Comparison of ENCODE assay signal across 9 cellular contexts in genomic region chr2:43192039-43192438, GRCh38. TPM values are rescaled to one million over a fixed set of nuclear protein-coding genes. Genes with fewer than 3 reads are reported as not detected.
DNase-seq lines count a peak whose midpoint lies in the region; ATAC-seq, FAIRE-seq and TF ChIP-seq lines count a peak whose summit lies in the region.
"Had no signal": no experiment of that assay in that cellular context is flagged by ENCODE, and none has a peak within 500 bp of the region (broad histone marks: within the 10 kb centered on the region; RNA-seq: fewer than 3 reads in every experiment).

No MANE protein-coding gene starts in this region.

- dilution Hi-C loops in keratinocyte (cut with MboI; ENCODE audit: extremely low pct_ligation_motif_present, low sequenced_read_pairs), result no loop called here

- H2AFZ ChIP-seq in HCT116 (ENCODE audit: low read depth, low read length, poor library complexity, severe bottlenecking) (no peak overlapping the region), keratinocyte (ENCODE audit: control insufficient read depth, low read length) (no peak overlapping the region)

- no peaks in the 10 kb centered on the region for H3K9me2 ChIP-seq in HCT116 (ENCODE audit: insufficient read depth)

- POLR2A ChIA-PET in CD8-positive, alpha-beta T cell (lab: Charles Lee), result interaction anchor here (1.1 to 8.1 kb wide), 10 partner anchors 12 to 57 kb away, joined by 3 to 143 read pairs (median 5); no protein-coding TSS in a partner anchor
- POLR2A ChIA-PET in HCT116 (lab: Charles Lee), result no interaction called here

- no TSS peak for BruUV-seq in HCT116 (replicated peaks; lab: Mats Ljungman, UMichigan)

- CTCF ChIA-PET in CD8-positive, alpha-beta T cell (lab: Charles Lee), result interaction anchor here (1.1 to 4.2 kb wide), 12 partner anchors 10 to 36 kb away, joined by 3 to 21 read pairs (median 8); no protein-coding TSS in a partner anchor
- CTCF ChIA-PET in HCT116 (lab: Charles Lee), result no interaction called here

- FAIRE-seq in keratinocyte (lab: Jason Lieb, UNC) (no peak), frontal cortex (lab: Jason Lieb, UNC) (no peak)

- TF ChIP-seq POLR2A in HCT116 (IDR thresholded peaks at IDR 0.05; ENCODE audit: borderline replicate concordance, extremely low read depth, insufficient read depth, insufficient read length), result no peak

- no peak overlapping the region for H3K4me3 ChIP-seq in CD8-positive, alpha-beta T cell (ENCODE audit: low read depth, low read length)
- no peak overlapping the region for H3K4me3 ChIP-seq in HCT116 (replicated peaks in 1 of 2; ENCODE audit: low read depth in 1 of 2, low read length in 2 of 2)
- no peak overlapping the region for H3K4me3 ChIP-seq in keratinocyte (ENCODE audit: control insufficient read depth in 2 of 3, extremely low read depth in 1 of 3, insufficient read depth in 2 of 3, low read depth in 1 of 3, low read length in 3 of 3)

- H3K9me3 ChIP-seq in CD8-positive, alpha-beta T cell (ENCODE audit: low read length), result no peaks in the 10 kb centered on the region
- H3K9me3 ChIP-seq in HCT116 (ENCODE audit: control insufficient read depth in 1 of 2, insufficient read depth in 1 of 2, low read depth in 1 of 2, low read length in 2 of 2) (no peaks in the 10 kb centered on the region), keratinocyte (ENCODE audit: control insufficient read depth, low read depth, low read length) (no peaks in the 10 kb centered on the region)

- H3K36me3 ChIP-seq in CD8-positive, alpha-beta T cell (ENCODE audit: insufficient read depth, low read length), result no peaks in the 10 kb centered on the region
- H3K36me3 ChIP-seq in HCT116 (ENCODE audit: control insufficient read depth in 1 of 2, insufficient read depth in 2 of 2, low read length in 2 of 2) (no peaks in the 10 kb centered on the region), keratinocyte (ENCODE audit: control insufficient read depth in 2 of 2, extremely low read depth in 1 of 2, insufficient read depth in 2 of 2, low read length in 2 of 2) (no peaks in the 10 kb centered on the region)

- H3K4me2 ChIP-seq in HCT116 (ENCODE audit: low read length), result no peak overlapping the region
- H3K4me2 ChIP-seq in keratinocyte (ENCODE audit: control insufficient read depth, extremely low read depth, insufficient read depth, low read depth, low read length), result no peak overlapping the region

- RAD21 ChIA-PET in HCT116 (lab: Charles Lee; ENCODE audit: low non-redundant PET in 1 of 2, low total read pairs in 2 of 2, uncharacterized antibody in 2 of 2, unreplicated experiment in 2 of 2), result interaction anchor here in 1 of 2 experiments (0.7 kb wide), 1 partner anchor 59 kb away, joined by 3 read pairs; no protein-coding TSS in a partner anchor

- no peak for TF ChIP-seq RAD21 in HCT116 (IDR thresholded peaks at IDR 0.05; ENCODE audit: low read depth)

- H3K79me2 ChIP-seq in HCT116 (ENCODE audit: insufficient read depth, low read length) (no peaks in the 10 kb centered on the region), keratinocyte (ENCODE audit: control insufficient read depth, insufficient read depth, low read length) (no peaks in the 10 kb centered on the region)

- DNase-seq in CD8-positive, alpha-beta T cell, result peak in 1 of 7 experiments; percentile 44
- DNase-seq in HCT116 (ENCODE audit: low read depth, low spot score), result no peak
- no peak for DNase-seq in activated T-helper 2 cell treated with anti-CD3 and anti-CD28 coated beads, Interferon-gamma antibody, Interleukin-2, Interleukin-4, amounts not matched to agents 10 μg/mL and 5 μg/mL and 100 μg/mL, durations not matched to agents 14 hours and 24 hours and 36 hours (ENCODE audit: low spot score)
- DNase-seq in keratinocyte (ENCODE audit: low read depth, low spot score), result no peak
- no peak for DNase-seq in NOMO-1 treated with dmso at 0.1 percent for 144 hours (lab: John Stamatoyannopoulos, UW; ENCODE audit: unreplicated experiment)
- no peak for DNase-seq in frontal cortex (ENCODE audit: low spot score in 2 of 2)
- no peak for DNase-seq in effector CD8-positive, alpha-beta T cell (lab: John Stamatoyannopoulos, UW)
- DNase-seq: effector CD4-positive, alpha-beta T cell had no signal

- H3K4me3 Mint-ChIP-seq in CD8-positive, alpha-beta T cell, result peak overlapping the region; percentile 44
- H3K4me3 Mint-ChIP-seq in activated T-helper 2 cell treated with anti-CD3 and anti-CD28 coated beads, Interferon-gamma antibody, Interleukin-2, Interleukin-4, amounts not matched to agents 10 μg/mL and 5 μg/mL and 100 μg/mL, durations not matched to agents 14 hours and 24 hours and 36 hours (ENCODE audit: low read depth), result no peak overlapping the region

- no peak for ATAC-seq in CD8-positive, alpha-beta T cell
- ATAC-seq in HCT116 (peak; percentile 37; the same call in 1 of the 2 replicates), GM19035 (IDR thresholded peaks at IDR 0.05; ENCODE audit: unreplicated experiment) (no peak)

- H3K9me3 Mint-ChIP-seq in CD8-positive, alpha-beta T cell, result no peaks in the 10 kb centered on the region
- H3K9me3 Mint-ChIP-seq in activated T-helper 2 cell treated with anti-CD3 and anti-CD28 coated beads, Interferon-gamma antibody, Interleukin-2, Interleukin-4, amounts not matched to agents 10 μg/mL and 5 μg/mL and 100 μg/mL, durations not matched to agents 14 hours and 24 hours and 36 hours, result no peaks in the 10 kb centered on the region

- H3K27me3 Mint-ChIP-seq in CD8-positive, alpha-beta T cell (ENCODE audit: low read depth), result no peaks in the 10 kb centered on the region
- no peaks in the 10 kb centered on the region for H3K27me3 Mint-ChIP-seq in activated T-helper 2 cell treated with anti-CD3 and anti-CD28 coated beads, Interferon-gamma antibody, Interleukin-2, Interleukin-4, amounts not matched to agents 10 μg/mL and 5 μg/mL and 100 μg/mL, durations not matched to agents 14 hours and 24 hours and 36 hours (ENCODE audit: low read depth)

- peak; percentile 32 for TF ChIP-seq CTCF in CD8-positive, alpha-beta T cell (IDR thresholded peaks at IDR 0.05)
- peak in 2 of 3 experiments; percentile 45 to 55; a peak in 4 of 6 replicates for TF ChIP-seq CTCF in HCT116 (IDR thresholded peaks at IDR 0.05 in 2 of 3, conservative IDR thresholded peaks at IDR 0.05 in 1 of 3; ENCODE audit: borderline replicate concordance in 1 of 3, insufficient read depth in 1 of 3, low read depth in 2 of 3, low read length in 2 of 3)
- peak in 2 of 3 experiments; percentile 16 to 24 for TF ChIP-seq CTCF in keratinocyte (optimal IDR thresholded peaks at IDR 0.05 in 1 of 3, IDR thresholded peaks at IDR 0.05 in 1 of 3, conservative IDR thresholded peaks at IDR 0.05 in 1 of 3; ENCODE audit: extremely low read depth in 1 of 3, insufficient read depth in 2 of 3, low read length in 3 of 3)

- intact Hi-C loops in CD8-positive, alpha-beta T cell (cut with DNase I, micrococcal nuclease), result loop anchor here in 1 of 2 experiments (1.0 kb wide), 1 partner anchor 34 kb away; no protein-coding TSS in a partner anchor
- intact Hi-C loops in HCT116 (cut with micrococcal nuclease), result no loop called here
- intact Hi-C loops in activated T-helper 2 cell treated with anti-CD3 and anti-CD28 coated beads, Interferon-gamma antibody, Interleukin-2, Interleukin-4, amounts not matched to agents 10 μg/mL and 5 μg/mL and 100 μg/mL, durations not matched to agents 14 hours and 24 hours and 36 hours (cut with micrococcal nuclease), result no loop called here

- H3K4me1 ChIP-seq in CD8-positive, alpha-beta T cell (ENCODE audit: insufficient read depth, low read length), result peaks cover 63% of the 10 kb centered on the region
- H3K4me1 ChIP-seq in HCT116 (ENCODE audit: control insufficient read depth in 1 of 2, insufficient read depth in 2 of 2, low read length in 2 of 2), result peaks cover 27 to 34% of the 10 kb centered on the region in 2 experiments
- no peaks in the 10 kb centered on the region for H3K4me1 ChIP-seq in keratinocyte (ENCODE audit: control insufficient read depth, extremely low read depth, insufficient read depth, low read length)

- H3K27me3 ChIP-seq in CD8-positive, alpha-beta T cell (ENCODE audit: insufficient read depth, low read length), result no peaks in the 10 kb centered on the region
- H3K27me3 ChIP-seq in HCT116 (ENCODE audit: insufficient read depth, low read length) (no peaks in the 10 kb centered on the region), keratinocyte (ENCODE audit: control insufficient read depth, extremely low read depth, insufficient read depth, low read length) (no peaks in the 10 kb centered on the region)

- no peaks in the 10 kb centered on the region for H4K20me1 ChIP-seq in HCT116 (ENCODE audit: insufficient read depth)
- no peaks in the 10 kb centered on the region for H4K20me1 ChIP-seq in keratinocyte (ENCODE audit: control insufficient read depth, extremely low read depth, insufficient read depth, low read length)

- H3K9ac ChIP-seq in HCT116 (ENCODE audit: low read length) (no peak overlapping the region), keratinocyte (ENCODE audit: control insufficient read depth, extremely low read depth, insufficient read depth, low read length) (no peak overlapping the region)

- H3K4me1 Mint-ChIP-seq in CD8-positive, alpha-beta T cell (ENCODE audit: low read depth), result peaks cover 67% of the 10 kb centered on the region
- peaks cover 35% of the 10 kb centered on the region for H3K4me1 Mint-ChIP-seq in activated T-helper 2 cell treated with anti-CD3 and anti-CD28 coated beads, Interferon-gamma antibody, Interleukin-2, Interleukin-4, amounts not matched to agents 10 μg/mL and 5 μg/mL and 100 μg/mL, durations not matched to agents 14 hours and 24 hours and 36 hours (ENCODE audit: low read depth)

- no peaks in the 10 kb centered on the region for H3K36me3 Mint-ChIP-seq in CD8-positive, alpha-beta T cell
- no peaks in the 10 kb centered on the region for H3K36me3 Mint-ChIP-seq in activated T-helper 2 cell treated with anti-CD3 and anti-CD28 coated beads, Interferon-gamma antibody, Interleukin-2, Interleukin-4, amounts not matched to agents 10 μg/mL and 5 μg/mL and 100 μg/mL, durations not matched to agents 14 hours and 24 hours and 36 hours (ENCODE audit: low read depth)

- peak overlapping the region; percentile 98 for H3K27ac Mint-ChIP-seq in CD8-positive, alpha-beta T cell
- peak overlapping the region; percentile 10 for H3K27ac Mint-ChIP-seq in activated T-helper 2 cell treated with anti-CD3 and anti-CD28 coated beads, Interferon-gamma antibody, Interleukin-2, Interleukin-4, amounts not matched to agents 10 μg/mL and 5 μg/mL and 100 μg/mL, durations not matched to agents 14 hours and 24 hours and 36 hours

- H3K27ac ChIP-seq in CD8-positive, alpha-beta T cell (ENCODE audit: low read depth, low read length), result peak overlapping the region; percentile 8
- H3K27ac ChIP-seq in HCT116 (ENCODE audit: low read depth, low read length), result no peak overlapping the region
- H3K27ac ChIP-seq in keratinocyte (ENCODE audit: control insufficient read depth, insufficient read depth, low read length), result no peak overlapping the region

- H3K9me1 ChIP-seq in keratinocyte (ENCODE audit: control insufficient read depth, extremely low read depth, insufficient read depth, low read length), result no peaks in the 10 kb centered on the region

RNA-seq across cellular contexts. Expression of gene ZFP36L2, which starts 34.4 kb away (rescaled TPM):
- 1,000 to 10,000 TPM; 1,270 to 1,311 TPM for total RNA-seq in CD8-positive, alpha-beta T cell
- total RNA-seq in HCT116 (2021; ENCODE audit: unreplicated experiment), result 30.3 TPM
- 15.7 and 29.3 TPM in 2 replicates for polyA plus RNA-seq in HCT116 (2012)
- total RNA-seq in activated T-helper 2 cell treated with anti-CD3 and anti-CD28 coated beads, Interferon-gamma antibody, Interleukin-2, Interleukin-4, amounts not matched to agents 10 μg/mL and 5 μg/mL and 100 μg/mL, durations not matched to agents 14 hours and 24 hours and 36 hours, result 114 TPM in 2 replicates
- polyA plus RNA-seq in keratinocyte, result 27.1 to 52.4 TPM (median 48.5 TPM) in 3 replicates
- 190 TPM for polyA plus RNA-seq in keratinocyte (2011; ENCODE audit: low read depth)
- polyA plus RNA-seq in keratinocyte (2011; cell fraction: cytosol; rRNA removed), result 38.1 and 45.1 TPM in 2 replicates
- polyA plus RNA-seq in keratinocyte (2011; cell fraction: nucleus; rRNA removed), result 77.7 and 84.9 TPM in 2 replicates
- 151 and 162 TPM in 2 replicates for polyA plus RNA-seq in keratinocyte (2012; ENCODE audit: low replicate concordance)
- polyA minus RNA-seq in keratinocyte, result 7.8 to 24.2 TPM (median 16.0 TPM) in 3 replicates
- 89.6 TPM for polyA minus RNA-seq in keratinocyte (2011; cell fraction: cytosol; rRNA and poly(A)+ RNA removed)
- 50.5 and 70.1 TPM in 2 replicates for polyA minus RNA-seq in keratinocyte (2011; cell fraction: nucleus; rRNA and poly(A)+ RNA removed)
- 2.4 TPM for total RNA-seq in frontal cortex

Comparison
In these comparisons a context has a peak if more than half of its experiments do, and no peak if none do; other contexts are left out.
1. RNA of gene ZFP36L2, which starts 34.4 kb away (total RNA-seq): 1,270 to 1,311 TPM in CD8-positive, alpha-beta T cell; 114 TPM in activated T-helper 2 cell treated with anti-CD3 and anti-CD28 coated beads, Interferon-gamma antibody, Interleukin-2, Interleukin-4, amounts not matched to agents 10 μg/mL and 5 μg/mL and 100 μg/mL, durations not matched to agents 14 hours and 24 hours and 36 hours, 30.3 TPM in HCT116 (single experiment) and 2.4 TPM in frontal cortex (single experiment); every median in the first group is over 10 times any median in the second.
2. Peak in every context shown above with its lines, with median percentiles within 50 percentile points of each other: CTCF ChIP-seq.